ENCODE assay signal across 8 cellular contexts in genomic region chr3:158802399-158803023, GRCh38. TPM values are rescaled to one million over a fixed set of nuclear protein-coding genes. Genes with fewer than 3 reads are reported as not detected.
DNase-seq lines count a peak whose midpoint lies in the region; ATAC-seq lines count a peak whose summit lies in the region.

No MANE protein-coding gene starts in this region.

- H3K9me3 ChIP-seq in CD4-positive, CD25-positive, alpha-beta regulatory T cell (ENCODE audit: control insufficient read depth in 2 of 2, low read length in 2 of 2) = no peaks in the 10 kb centered on the region
- H3K9me3 ChIP-seq in SJSA1 (replicated peaks) = no peaks in the 10 kb centered on the region

- H3K27ac ChIP-seq in CD4-positive, CD25-positive, alpha-beta regulatory T cell (ENCODE audit: insufficient read depth, low read length, poor library complexity, severe bottlenecking) = peak overlapping the region; percentile 75
- peak overlapping the region; percentile 32; the same call in 1 of the 2 replicates for H3K27ac ChIP-seq in SJSA1

- peak overlapping the region; percentile 81 to 95 (median 84) for H3K27ac Mint-ChIP-seq in CD4-positive, CD25-positive, alpha-beta regulatory T cell
- peak overlapping the region; percentile 90 to 94 for H3K27ac Mint-ChIP-seq in effector memory CD8-positive, alpha-beta T cell

- peaks cover 18% of the 10 kb centered on the region for H3K36me3 Mint-ChIP-seq in CD4-positive, CD25-positive, alpha-beta regulatory T cell
- peaks cover 27% of the 10 kb centered on the region for H3K36me3 Mint-ChIP-seq in effector memory CD8-positive, alpha-beta T cell (ENCODE audit: insufficient read depth)

- no peaks in the 10 kb centered on the region for H3K27me3 Mint-ChIP-seq in CD4-positive, CD25-positive, alpha-beta regulatory T cell
- no peaks in the 10 kb centered on the region for H3K27me3 Mint-ChIP-seq in effector memory CD8-positive, alpha-beta T cell

- no peaks in the 10 kb centered on the region for H3K27me3 ChIP-seq in CD4-positive, CD25-positive, alpha-beta regulatory T cell (ENCODE audit: control insufficient read depth, insufficient read depth, low read length)
- H3K27me3 ChIP-seq in SJSA1 (replicated peaks) = no peaks in the 10 kb centered on the region

- H3K9me3 Mint-ChIP-seq in CD4-positive, CD25-positive, alpha-beta regulatory T cell = peaks cover 0 to 3% (median 0%) of the 10 kb centered on the region in 7 donors
- H3K9me3 Mint-ChIP-seq in effector memory CD8-positive, alpha-beta T cell = no peaks in the 10 kb centered on the region

- peak overlapping the region; percentile 89 for H3K4me3 ChIP-seq in CD4-positive, CD25-positive, alpha-beta regulatory T cell (ENCODE audit: low read depth, low read length)
- H3K4me3 ChIP-seq in SJSA1 = peak overlapping the region; percentile 60

- H3K4me1 ChIP-seq in CD4-positive, CD25-positive, alpha-beta regulatory T cell (ENCODE audit: control insufficient read depth, insufficient read depth, low read length, poor library complexity, severe bottlenecking) = peaks cover 25% of the 10 kb centered on the region
- H3K4me1 ChIP-seq in SJSA1 (replicated peaks) = peaks cover 22% of the 10 kb centered on the region

- no peak for DNase-seq in CD4-positive, CD25-positive, alpha-beta regulatory T cell
- DNase-seq in SJSA1 (ENCODE audit: low read depth in 1 of 2, low spot score in 2 of 2) = no peak
- DNase-seq in effector memory CD8-positive, alpha-beta T cell = peak in 2 of 3 experiments; percentile 5 to 9
- DNase-seq in mucosa of gallbladder (ENCODE audit: low spot score) = peak; percentile 16
- no peak for DNase-seq in DMS114 treated with DMSO at 0.1 percent for 48 hours (lab: John Stamatoyannopoulos, UW; ENCODE audit: unreplicated experiment)
- DNase-seq in NCI-H2081 (lab: John Stamatoyannopoulos, UW) = no peak

- peak in 1 of 2 donors; percentile 6 for ATAC-seq in CD4-positive, CD25-positive, alpha-beta regulatory T cell (ENCODE audit: low read depth in 2 of 2)
- peak; percentile 14 for ATAC-seq in GM19025 (IDR thresholded peaks at IDR 0.05; ENCODE audit: low read depth, unreplicated experiment)
- peak; percentile 49 for ATAC-seq in HG03135 (IDR thresholded peaks at IDR 0.05; ENCODE audit: unreplicated experiment)
- peak; percentile 9 for ATAC-seq in effector memory CD8-positive, alpha-beta T cell (replicated peaks)

- peak overlapping the region; percentile 77 to 94 (median 92) for H3K4me3 Mint-ChIP-seq in CD4-positive, CD25-positive, alpha-beta regulatory T cell
- peak overlapping the region; percentile 84 for H3K4me3 Mint-ChIP-seq in effector memory CD8-positive, alpha-beta T cell

- peaks cover 20 to 44% (median 22%) of the 10 kb centered on the region in 4 donors for H3K4me1 Mint-ChIP-seq in CD4-positive, CD25-positive, alpha-beta regulatory T cell
- peaks cover 15 to 31% of the 10 kb centered on the region in 2 donors for H3K4me1 Mint-ChIP-seq in effector memory CD8-positive, alpha-beta T cell (ENCODE audit: low read depth in 2 of 2)

- H3K36me3 ChIP-seq in CD4-positive, CD25-positive, alpha-beta regulatory T cell (ENCODE audit: control insufficient read depth, insufficient read depth, low read length) = peaks cover 11% of the 10 kb centered on the region
- H3K36me3 ChIP-seq in SJSA1 = no peaks in the 10 kb centered on the region

RNA-seq across cellular contexts. Expression of gene MFSD1, which starts 0.7 kb away (rescaled TPM):
- 23.3 TPM for total RNA-seq in CD4-positive, CD25-positive, alpha-beta regulatory T cell
- polyA plus RNA-seq in CD4-positive, CD25-positive, alpha-beta regulatory T cell = 10 to 100 TPM; 52.8 to 65.8 (median 58.4) TPM
- 46.4 and 55.9 TPM in 2 replicates for total RNA-seq in SJSA1 (2014; rRNA removed; shearing (Covaris generic))
- 53.1 TPM for total RNA-seq in mucosa of gallbladder

Comparison
In these comparisons a context has a peak if more than half of its experiments do, and no peak if none do; other contexts are left out.
1. DNase-seq: peak in effector memory CD8-positive, alpha-beta T cell (2 of 3) and mucosa of gallbladder (single experiment); none in CD4-positive, CD25-positive, alpha-beta regulatory T cell (0 of 3), SJSA1 (0 of 2), DMS114 treated with DMSO at 0.1 percent for 48 hours (single experiment) and NCI-H2081 (0 of 2).